In the genomic region with DNA sequence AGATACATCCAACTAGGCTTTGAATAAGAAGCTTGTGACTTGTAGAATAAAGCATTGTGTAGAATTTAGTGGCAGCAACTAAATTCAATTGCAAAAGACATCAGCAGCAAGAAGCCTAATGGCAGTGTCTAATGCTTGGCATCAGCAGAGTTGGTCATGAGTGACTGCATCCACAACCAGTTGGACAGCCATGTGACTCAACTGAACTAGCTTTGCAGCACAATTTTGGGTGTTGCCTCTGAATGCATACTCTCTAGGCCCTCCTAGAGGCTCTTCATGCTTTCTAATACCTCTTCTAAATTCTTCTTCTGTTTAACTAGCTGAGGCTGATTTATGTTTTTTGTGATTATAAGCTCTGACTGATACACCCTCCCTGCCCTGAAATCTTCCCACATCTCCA, we compare ENCODE assay signal across 26 cellular contexts.
"Had no signal": no experiment of that assay in that cellular context is flagged by ENCODE, and none has a peak within 500 bp of the region (broad histone marks: within the 10 kb centered on the region; RNA-seq: fewer than 3 reads in every experiment).

No MANE protein-coding gene starts in this region.

- ATAC-seq: stimulated activated effector memory CD8-positive, alpha-beta T cell treated with anti-CD3 and anti-CD28 coated beads, Interleukin-12 subunit alpha, Interleukin-12 subunit beta, amount 100 ng/mL, for 72 hours; stimulated activated memory B cell treated with anti-CD40 and anti-IgM and Interleukin-4, amounts not matched to agents 10 μg/mL and 1 μg/mL and 100 μg/mL, for 72 hours; stimulated activated naive B cell treated with anti-CD40 and anti-IgM and Interleukin-4, amounts not matched to agents 10 μg/mL and 1 μg/mL and 100 μg/mL, for 72 hours; stimulated activated naive CD8-positive, alpha-beta T cell treated with anti-CD3 and anti-CD28 coated beads, Interleukin-15, amount 100 ng/mL, for 72 hours; stimulated activated naive CD8-positive, alpha-beta T cell treated with anti-CD3 and anti-CD28 coated beads, Interleukin-15, Interleukin-2, amounts not matched to agents 100 U/mL and 50 U/mL, for 24 hours; upper lobe of right lung had no signal

- DNase-seq: stimulated activated CD4-positive, alpha-beta T cell treated with anti-CD3 and anti-CD28 coated beads, Interleukin-2, amount 100 ng/mL, for 48 hours; stimulated activated CD4-positive, alpha-beta T cell treated with anti-CD3 and anti-CD28 coated beads, Interleukin-4, amount 100 ng/mL, for 1 hour; stimulated activated CD4-positive, alpha-beta T cell treated with anti-CD3 and anti-CD28 coated beads, Interleukin-4, amount 100 ng/mL, for 24 hours; stimulated activated CD4-positive, alpha-beta T cell treated with anti-CD3 and anti-CD28 coated beads, Interleukin-4, amount 100 ng/mL, for 4 hours; stimulated activated CD8-positive, alpha-beta memory T cell treated with anti-CD3 and anti-CD28 coated beads, Interleukin-4, amount 100 ng/mL, for 48 hours; stimulated activated naive B cell treated with anti-CD40 and anti-IgM and Interleukin-4, amounts not matched to agents 10 μg/mL and 1 μg/mL and 100 μg/mL, for 72 hours; stimulated activated naive CD4-positive, alpha-beta T cell; stimulated activated naive CD4-positive, alpha-beta T cell treated with Interleukin-2 at 50 U/mL for 16 hours; stimulated activated naive CD8-positive, alpha-beta T cell treated with anti-CD3 and anti-CD28 coated beads, Interleukin-15, amount 100 ng/mL, for 72 hours; stimulated activated naive CD8-positive, alpha-beta T cell treated with anti-CD3 and anti-CD28 coated beads, Interleukin-15, Interleukin-2, amounts not matched to agents 100 U/mL and 50 U/mL, for 24 hours; stomach; substantia nigra; testis; thyroid gland; tibial artery; transverse colon; trophoblast cell; upper lobe of left lung; upper lobe of right lung; uterus had no signal

- H3K4me3 ChIP-seq: stomach, suprapubic skin, testis, thoracic aorta, thyroid gland, tibial artery, tibial nerve, transverse colon, upper lobe of left lung, upper lobe of right lung, uterus, vagina had no signal
